Comparison of ENCODE assay signal across 8 cellular contexts in the genomic region with DNA sequence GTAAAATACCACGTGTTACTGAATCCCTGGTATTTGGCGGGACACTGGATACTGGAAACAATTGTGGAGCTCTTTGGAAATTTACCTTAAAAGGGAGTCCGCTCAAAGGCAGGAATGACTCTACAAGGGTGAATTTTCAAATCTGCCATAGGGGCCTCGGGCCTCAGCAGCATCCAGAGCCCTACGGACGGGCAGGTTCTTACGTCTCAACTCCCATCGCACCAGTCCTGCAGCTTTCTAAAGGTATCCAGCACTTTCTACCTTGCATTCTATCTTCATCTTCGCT. TPM values are rescaled to one million over a fixed set of nuclear protein-coding genes. Genes with fewer than 3 reads are reported as not detected.
A peak's percentile ranks its signal among the peaks of the same experiment; 100 is the strongest.
DNase-seq lines count a peak whose midpoint lies in the region; ATAC-seq, FAIRE-seq and TF ChIP-seq lines count a peak whose summit lies in the region.

No MANE protein-coding gene starts in this region.

- H3K4me1 ChIP-seq in right lobe of liver = peaks cover 0 to 44% (median 14%) of the 10 kb centered on the region in 4 donors
- peaks cover 0 to 29% (median 15%) of the 10 kb centered on the region in 4 donors for H3K4me1 ChIP-seq in tibial artery

- in situ Hi-C loops in astrocyte of the cerebellum (cut with HindIII; ENCODE audit: low sequenced_read_pairs) = no loop called here

- TF ChIP-seq CTCF in astrocyte of the cerebellum (IDR thresholded peaks at IDR 0.05; ENCODE audit: low read depth, low read length, missing control alignments) = no peak
- no peak for TF ChIP-seq CTCF in right lobe of liver (IDR thresholded peaks at IDR 0.05)
- TF ChIP-seq CTCF in tibial artery (IDR thresholded peaks at IDR 0.05) = no peak

- peak overlapping the region; percentile 92 for H3K4me3 ChIP-seq in astrocyte of the cerebellum (ENCODE audit: low read depth, low read length)
- peak overlapping the region; percentile 82 to 92 (median 91) for H3K4me3 ChIP-seq in right lobe of liver
- peak overlapping the region; percentile 81 to 87 for H3K4me3 ChIP-seq in tibial artery

- CTCF ChIA-PET in activated CD8-positive, alpha-beta memory T cell treated with anti-CD3 and anti-CD28 coated beads, Interleukin-2, amount 10 ng/mL, durations not matched to agents 7 days and 5 days (lab: Charles Lee) = interaction anchor here (0.6 to 1.9 kb wide), 10 partner anchors 12 to 636 kb away, joined by 3 to 14 read pairs (median 5); a partner anchor contains a TSS

- H3K9me3 ChIP-seq in right lobe of liver (no peaks in the 10 kb centered on the region), tibial artery (no peaks in the 10 kb centered on the region)

- H3K27ac ChIP-seq in right lobe of liver (peak overlapping the region; percentile 82 to 91 (median 89)), tibial artery (peak overlapping the region; percentile 81 to 85)

- DNase-seq in activated CD8-positive, alpha-beta memory T cell treated with anti-CD3 and anti-CD28 coated beads, Interleukin-2, amount 10 ng/mL, durations not matched to agents 7 days and 5 days = no peak
- no peak for DNase-seq in activated CD8-positive, alpha-beta memory T cell treated with anti-CD3 and anti-CD28 coated beads for 24 hours
- no peak for DNase-seq in astrocyte of the cerebellum (ENCODE audit: low read depth)
- no peak for DNase-seq in right lobe of liver
- DNase-seq in tibial artery = no peak
- DNase-seq in HTR-8/SVneo (ENCODE audit: insufficient read length, low spot score) = no peak

- peak overlapping the region; percentile 87 for H3K27ac Mint-ChIP-seq in activated CD8-positive, alpha-beta memory T cell treated with anti-CD3 and anti-CD28 coated beads, Interleukin-2, amount 10 ng/mL, durations not matched to agents 7 days and 5 days

- H3K9me3 Mint-ChIP-seq in activated CD8-positive, alpha-beta memory T cell treated with anti-CD3 and anti-CD28 coated beads, Interleukin-2, amount 10 ng/mL, durations not matched to agents 7 days and 5 days (ENCODE audit: low read depth) = no peaks in the 10 kb centered on the region

- no peak for TF ChIP-seq POLR2A in right lobe of liver (IDR thresholded peaks at IDR 0.05)

- no peak for ATAC-seq in activated CD8-positive, alpha-beta memory T cell treated with anti-CD3 and anti-CD28 coated beads, Interleukin-2, amount 10 ng/mL, durations not matched to agents 7 days and 5 days
- ATAC-seq in right lobe of liver (no peak), HG03342 (IDR thresholded peaks at IDR 0.05; ENCODE audit: unreplicated experiment) (no peak), HG02610 (IDR thresholded peaks at IDR 0.05; ENCODE audit: unreplicated experiment) (no peak)

- peaks cover 33% of the 10 kb centered on the region for H3K36me3 Mint-ChIP-seq in activated CD8-positive, alpha-beta memory T cell treated with anti-CD3 and anti-CD28 coated beads, Interleukin-2, amount 10 ng/mL, durations not matched to agents 7 days and 5 days

- under 1% methylated on average over 9 of the region's 9 CpGs for WGBS in right lobe of liver (ENCODE audit: insufficient coverage, low coverage, low lambda C conversion rate, missing lambda C conversion rate)

- H3K27me3 Mint-ChIP-seq in activated CD8-positive, alpha-beta memory T cell treated with anti-CD3 and anti-CD28 coated beads, Interleukin-2, amount 10 ng/mL, durations not matched to agents 7 days and 5 days = no peaks in the 10 kb centered on the region

- H3K4me3 Mint-ChIP-seq in activated CD8-positive, alpha-beta memory T cell treated with anti-CD3 and anti-CD28 coated beads, Interleukin-2, amount 10 ng/mL, durations not matched to agents 7 days and 5 days = peak overlapping the region; percentile 87

- H3K4me1 Mint-ChIP-seq in activated CD8-positive, alpha-beta memory T cell treated with anti-CD3 and anti-CD28 coated beads, Interleukin-2, amount 10 ng/mL, durations not matched to agents 7 days and 5 days = peaks cover 47% of the 10 kb centered on the region

- H3K36me3 ChIP-seq in right lobe of liver (peaks cover 0 to 26% (median 12%) of the 10 kb centered on the region in 4 donors), tibial artery (peaks cover 21 to 33% (median 31%) of the 10 kb centered on the region in 3 donors)

- intact Hi-C loops in right lobe of liver (cut with DNase I) (no loop called here), tibial artery (cut with DNase I; ENCODE audit: low total_unique reads) (loop anchor here (2.0 to 5.0 kb wide), 2 partner anchors 14 to 164 kb away; a partner anchor contains a TSS)

- H3K27me3 ChIP-seq in right lobe of liver (no peaks in the 10 kb centered on the region), tibial artery (no peaks in the 10 kb centered on the region)

- FAIRE-seq in HTR-8/SVneo (lab: Jason Lieb, UNC) = no peak

RNA-seq across cellular contexts. Expression of a gene that starts 0.2 kb away (rescaled TPM):
- total RNA-seq in activated CD8-positive, alpha-beta memory T cell treated with anti-CD3 and anti-CD28 coated beads, Interleukin-2, amount 10 ng/mL, durations not matched to agents 7 days and 5 days = 10 to 100 TPM; 12.4 to 22.2 TPM
- 10 to 100 TPM in 3 of 6 experiments, 1 to 10 TPM in 3; 5.3 to 32.2 (median 9.7) TPM for total RNA-seq in right lobe of liver

RNA-seq across cellular contexts. Expression of a gene that starts 0.6 kb away (rescaled TPM):
- total RNA-seq in activated CD8-positive, alpha-beta memory T cell treated with anti-CD3 and anti-CD28 coated beads, Interleukin-2, amount 10 ng/mL, durations not matched to agents 7 days and 5 days = 100 to 1,000 TPM; 120 to 181 TPM
- total RNA-seq in right lobe of liver = 10 to 100 TPM; 24.5 to 88.7 (median 45.6) TPM

RNA-seq across cellular contexts. Expression of a gene that starts 13.1 kb away (rescaled TPM):
- total RNA-seq in activated CD8-positive, alpha-beta memory T cell treated with anti-CD3 and anti-CD28 coated beads, Interleukin-2, amount 10 ng/mL, durations not matched to agents 7 days and 5 days = 100 to 1,000 TPM; 115 to 145 TPM
- 10 to 100 TPM; 76.9 to 92.4 (median 86.5) TPM for total RNA-seq in right lobe of liver

RNA-seq across cellular contexts. Expression of a gene that starts 41.8 kb away (rescaled TPM):
- 1 to 10 TPM; 1.8 to 2.5 TPM for total RNA-seq in activated CD8-positive, alpha-beta memory T cell treated with anti-CD3 and anti-CD28 coated beads, Interleukin-2, amount 10 ng/mL, durations not matched to agents 7 days and 5 days
- 1 to 10 TPM in 1 of 6 experiments, under 1 TPM in 4, not detected in 1; 0.12 to 1.6 (median 0.20) TPM for total RNA-seq in right lobe of liver

RNA-seq across cellular contexts. Expression of a gene that starts 55.3 kb away (rescaled TPM):
- total RNA-seq in activated CD8-positive, alpha-beta memory T cell treated with anti-CD3 and anti-CD28 coated beads, Interleukin-2, amount 10 ng/mL, durations not matched to agents 7 days and 5 days = 100 to 1,000 TPM; 454 to 534 TPM
- total RNA-seq in right lobe of liver = 100 to 1,000 TPM; 148 to 277 (median 174) TPM
